Comparison of ENCODE assay signal across 15 cellular contexts in genomic region chr2:159084395-159085370, GRCh38.
DNase-seq lines count a peak whose midpoint lies in the region; ATAC-seq, FAIRE-seq and TF ChIP-seq lines count a peak whose summit lies in the region.
"Had no signal": no experiment of that assay in that cellular context is flagged by ENCODE, and none has a peak within 500 bp of the region (broad histone marks: within the 10 kb centered on the region; RNA-seq: fewer than 3 reads in every experiment).

No MANE protein-coding gene starts in this region.

- H3F3A ChIP-seq in GM23248 (ENCODE audit: insufficient read depth): no peaks in the 10 kb centered on the region

- no peak overlapping the region for H3K4me3 ChIP-seq in GM23248
- no peak overlapping the region for H3K4me3 ChIP-seq in breast epithelium
- no peak overlapping the region for H3K4me3 ChIP-seq in HepG2 (replicated peaks in 1 of 3; ENCODE audit: insufficient read depth in 1 of 3, low read depth in 2 of 3, low read length in 3 of 3)
- no peak overlapping the region for H3K4me3 ChIP-seq in stomach
- H3K4me3 ChIP-seq: gastrocnemius medialis, SJCRH30 had no signal

- intact Hi-C loops in breast epithelium (cut with DNase I; ENCODE audit: low total_unique reads): no loop called here
- intact Hi-C loops in HepG2 (cut with micrococcal nuclease; ENCODE audit: unreplicated experiment): no loop called here
- intact Hi-C loops in stomach (cut with DNase I; ENCODE audit: low total_unique reads): no loop called here

- POLR2A ChIA-PET in HepG2 (lab: Yijun Ruan, JAX): no interaction called here

- TF ChIP-seq EP300 in HepG2 (IDR thresholded peaks at IDR 0.05; ENCODE audit: low read depth in 2 of 2, low read length in 2 of 2) (no peak), HepG2 (CRISPR knock-in tag; IDR thresholded peaks at IDR 0.05; ENCODE audit: borderline replicate concordance) (no peak), stomach (IDR thresholded peaks at IDR 0.05) (no peak)

- no peak for FAIRE-seq in HepG2 (lab: Jason Lieb, UNC)

- H3K4me2 ChIP-seq in GM23248 (ENCODE audit: unreplicated experiment) (no peak overlapping the region), HepG2 (ENCODE audit: low read depth, low read length) (no peak overlapping the region)

- no peaks in the 10 kb centered on the region for H3K9me2 ChIP-seq in GM23248 (ENCODE audit: insufficient read depth)

- H3K79me2 ChIP-seq in GM23248 (ENCODE audit: insufficient read depth) (peaks cover 12% of the 10 kb centered on the region; the same call in 1 of the 2 replicates), HepG2 (ENCODE audit: insufficient read depth, low read length) (no peaks in the 10 kb centered on the region)

- H3K9me3 ChIP-seq in GM23248 (ENCODE audit: low read depth) (no peaks in the 10 kb centered on the region), breast epithelium (no peaks in the 10 kb centered on the region), HepG2 (ENCODE audit: low read length) (no peaks in the 10 kb centered on the region), stomach (no peaks in the 10 kb centered on the region)
- H3K9me3 ChIP-seq: BE2C, gastrocnemius medialis, SJCRH30 had no signal

- H3K4me1 ChIP-seq in GM23248 (ENCODE audit: insufficient read depth) (peaks cover 33% of the 10 kb centered on the region), breast epithelium (peaks cover under 1 to 8% of the 10 kb centered on the region in 2 donors), HepG2 (ENCODE audit: insufficient read depth, low read length) (no peaks in the 10 kb centered on the region), stomach (peaks cover 2 to 47% (median 33%) of the 10 kb centered on the region in 4 donors)
- H3K4me1 ChIP-seq: BE2C, SJCRH30 had no signal

- no peaks in the 10 kb centered on the region for H4K20me1 ChIP-seq in GM23248 (ENCODE audit: insufficient read depth)
- H4K20me1 ChIP-seq in HepG2 (ENCODE audit: insufficient read depth, low read length): no peaks in the 10 kb centered on the region

- WGBS in GM23248 (ENCODE audit: low coverage in 1 of 2, low lambda C conversion rate in 2 of 2, missing lambda C conversion rate in 2 of 2), 2 experiments: 51 to 53% methylated on average over 7 of the region's 7 CpGs
- WGBS in HepG2 (ENCODE audit: low lambda C conversion rate): 35% methylated on average over 7 of the region's 7 CpGs
- 51 to 77% (median 56%) methylated on average over 7 of the region's 7 CpGs for WGBS in stomach, 5 donors

- H3K27me3 ChIP-seq in GM23248 (replicated peaks; ENCODE audit: insufficient read depth) (no peaks in the 10 kb centered on the region), breast epithelium (no peaks in the 10 kb centered on the region), HepG2 (ENCODE audit: control insufficient read depth in 1 of 2, insufficient read depth in 2 of 2, low read length in 2 of 2) (no peaks in the 10 kb centered on the region), stomach (no peaks in the 10 kb centered on the region)
- H3K27me3 ChIP-seq: BE2C, gastrocnemius medialis, SJCRH30 had no signal

- CTCF ChIA-PET in HepG2 (lab: Yijun Ruan, JAX; ENCODE audit: low intra/inter-chr PET ratio, low total read pairs): no interaction called here

- TF ChIP-seq POLR2A in breast epithelium (IDR thresholded peaks at IDR 0.05) (no peak), HepG2 (IDR thresholded peaks at IDR 0.05; ENCODE audit: insufficient read depth in 1 of 2, low read depth in 2 of 2, low read length in 2 of 2) (no peak), stomach (IDR thresholded peaks at IDR 0.05) (no peak)

- BruUV-seq in HepG2 (replicated peaks; lab: Mats Ljungman, UMichigan): no TSS peak

- peak overlapping the region; percentile 24; the same call in 1 of the 2 replicates for H3K9ac ChIP-seq in GM23248
- no peak overlapping the region for H3K9ac ChIP-seq in HepG2 (ENCODE audit: insufficient read depth, low read depth, low read length)

- H3K27ac ChIP-seq in GM23248 (peak overlapping the region; percentile 43), breast epithelium (peak overlapping the region; percentile 18 to 61), HepG2 (ENCODE audit: extremely low read length, insufficient read depth, low read length) (no peak overlapping the region), stomach (peak overlapping the region in 4 of 5 donors; percentile 38 to 53 (median 48))
- H3K27ac ChIP-seq: SJCRH30 had no signal

- peak; percentile 51 for DNase-seq in GM23248
- no peak for DNase-seq in breast epithelium (ENCODE audit: low spot score in 2 of 2)
- DNase-seq in HepG2 (ENCODE audit: low spot score): no peak
- no peak for DNase-seq in stomach
- no peak for DNase-seq in hepatic stellate cell (ENCODE audit: low spot score)
- no peak for DNase-seq in effector CD8-positive, alpha-beta T cell (lab: John Stamatoyannopoulos, UW)
- no peak for DNase-seq in NCI-H128 (lab: John Stamatoyannopoulos, UW; ENCODE audit: unreplicated experiment)
- DNase-seq: BE2C, gastrocnemius medialis, GDM1, left colon, NCI-H1417, posterior cingulate gyrus, SJCRH30 had no signal

- H2AFZ ChIP-seq in GM23248: no peak overlapping the region
- no peak overlapping the region for H2AFZ ChIP-seq in HepG2 (ENCODE audit: low read length)

- no peak for TF ChIP-seq RAD21 in HepG2 (CRISPR knock-in tag; IDR thresholded peaks at IDR 0.05)

- H3K36me3 ChIP-seq in GM23248 (ENCODE audit: low read depth): no peaks in the 10 kb centered on the region
- H3K36me3 ChIP-seq in breast epithelium: no peaks in the 10 kb centered on the region
- no peaks in the 10 kb centered on the region for H3K36me3 ChIP-seq in HepG2 (replicated peaks in 1 of 2; ENCODE audit: control insufficient read depth in 1 of 2, insufficient read depth in 2 of 2, low read length in 2 of 2)
- no peaks in the 10 kb centered on the region for H3K36me3 ChIP-seq in stomach
- H3K36me3 ChIP-seq: BE2C, gastrocnemius medialis, SJCRH30 had no signal

- in situ Hi-C loops in GM23248 (cut with MboI): no loop called here
- in situ Hi-C loops in HepG2 (cut with HindIII; ENCODE audit: extremely low pct_ligation_motif_present, low pct_unique_long_range_greater_than_20kb): no loop called here

- no peak for ATAC-seq in HepG2
- no peak for ATAC-seq in GM21367 (IDR thresholded peaks at IDR 0.05; ENCODE audit: unreplicated experiment)

- TF ChIP-seq CTCF in breast epithelium (IDR thresholded peaks at IDR 0.05) (no peak), HepG2 (CRISPR knock-in tag; IDR thresholded peaks at IDR 0.05) (no peak), stomach (IDR thresholded peaks at IDR 0.05) (no peak)

TF ChIP-seq in HepG2, 621 proteins besides CTCF, POLR2A, EP300 and RAD21:
- TF ChIP-seq NFE2L2 (IDR thresholded peaks at IDR 0.05; ENCODE audit: low read length): peak; percentile 65
- TF ChIP-seq ZNF331 (CRISPR knock-in tag; IDR thresholded peaks at IDR 0.05): no peak
- no peak for TF ChIP-seq ZNF530 (CRISPR knock-in tag; IDR thresholded peaks at IDR 0.05; ENCODE audit: low read depth)
- TF ChIP-seq HMGXB3 (CRISPR knock-in tag; IDR thresholded peaks at IDR 0.05; ENCODE audit: borderline replicate concordance): no peak
